16 cellular contexts compared by ENCODE assay signal in the genomic region with DNA sequence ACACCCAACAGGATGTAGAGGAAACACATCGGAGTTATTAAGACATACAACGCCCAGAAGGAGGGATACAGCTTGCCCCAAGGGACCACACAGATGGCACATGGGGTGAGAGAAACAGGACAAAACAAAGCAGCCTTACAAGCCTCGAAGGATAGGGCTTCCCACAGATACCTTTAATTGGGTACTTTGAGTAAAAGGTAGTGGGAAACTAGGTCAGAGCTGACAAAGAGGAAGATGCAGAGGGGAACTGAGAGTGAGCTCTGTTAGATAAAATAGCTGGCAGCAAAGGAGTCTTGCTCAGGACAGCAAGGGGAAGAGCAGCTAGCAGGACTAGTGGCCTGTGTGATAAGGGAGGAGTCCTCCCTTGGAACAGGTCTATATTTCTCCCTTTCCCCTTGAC. TPM values are rescaled to one million over a fixed set of nuclear protein-coding genes. Genes with fewer than 3 reads are reported as not detected.
DNase-seq lines count a peak whose midpoint lies in the region; ATAC-seq and TF ChIP-seq lines count a peak whose summit lies in the region.
"Had no signal": no experiment of that assay in that cellular context is flagged by ENCODE, and none has a peak within 500 bp of the region (broad histone marks: within the 10 kb centered on the region; RNA-seq: fewer than 3 reads in every experiment).

No MANE protein-coding gene starts in this region.

- TF ChIP-seq CTCF in omental fat pad (IDR thresholded peaks at IDR 0.05), result no peak
- no peak for TF ChIP-seq CTCF in lower leg skin (IDR thresholded peaks at IDR 0.05)

- H3K4me3 Mint-ChIP-seq in naive thymus-derived CD4-positive, alpha-beta T cell, result no peak overlapping the region
- H3K4me3 Mint-ChIP-seq: activated CD4-positive, alpha-beta T cell treated with anti-CD3 and anti-CD28 coated beads, Interleukin-2, amount 10 ng/mL, durations not matched to agents 24 days and 14 days had no signal

- H3K27ac ChIP-seq in naive thymus-derived CD4-positive, alpha-beta T cell (ENCODE audit: low read depth, low read length), result no peak overlapping the region
- H3K27ac ChIP-seq: cardiac muscle cell had no signal

- no peak overlapping the region for H3K27ac Mint-ChIP-seq in naive thymus-derived CD4-positive, alpha-beta T cell
- H3K27ac Mint-ChIP-seq: activated CD4-positive, alpha-beta T cell treated with anti-CD3 and anti-CD28 coated beads, Interleukin-2, amount 10 ng/mL, durations not matched to agents 24 days and 14 days had no signal

- CTCF ChIA-PET in naive thymus-derived CD4-positive, alpha-beta T cell (lab: Charles Lee), result no interaction called here

- peaks cover 0 to 3% of the 10 kb centered on the region in 2 donors for H3K27me3 ChIP-seq in naive thymus-derived CD4-positive, alpha-beta T cell (ENCODE audit: control insufficient read depth in 2 of 2, insufficient read depth in 2 of 2, low read length in 2 of 2)

- H3K36me3 Mint-ChIP-seq in naive thymus-derived CD4-positive, alpha-beta T cell, result no peaks in the 10 kb centered on the region

- peaks cover 5 to 60% (median 38%) of the 10 kb centered on the region in 5 donors for H3K27me3 Mint-ChIP-seq in naive thymus-derived CD4-positive, alpha-beta T cell

- H3K9me3 Mint-ChIP-seq in naive thymus-derived CD4-positive, alpha-beta T cell, result peaks cover 0 to 30% (median 9%) of the 10 kb centered on the region in 11 donors

- no peak for TF ChIP-seq POLR2A in lower leg skin (IDR thresholded peaks at IDR 0.05)

- ATAC-seq in GM18519 (IDR thresholded peaks at IDR 0.05; ENCODE audit: low FRiP score, unreplicated experiment) (peak; percentile 85), HG02610 (IDR thresholded peaks at IDR 0.05; ENCODE audit: unreplicated experiment) (peak; percentile 91), omental fat pad (ENCODE audit: low FRiP score) (no peak)
- peak; percentile 36 for ATAC-seq in naive thymus-derived CD4-positive, alpha-beta T cell
- ATAC-seq: esophagus mucosa, K562, mucosa of descending colon had no signal

- POLR2A ChIA-PET in naive thymus-derived CD4-positive, alpha-beta T cell (lab: Charles Lee), result no interaction called here

- intact Hi-C loops in naive thymus-derived CD4-positive, alpha-beta T cell (cut with micrococcal nuclease), result no loop called here
- intact Hi-C loops in lower leg skin (cut with DNase I; ENCODE audit: low total_unique reads), result no loop called here

- H3K36me3 ChIP-seq in naive thymus-derived CD4-positive, alpha-beta T cell (ENCODE audit: control insufficient read depth in 2 of 3, insufficient read depth in 3 of 3, low read length in 3 of 3), result no peaks in the 10 kb centered on the region
- H3K36me3 ChIP-seq: cardiac muscle cell had no signal

- no peaks in the 10 kb centered on the region for H3K9me3 ChIP-seq in naive thymus-derived CD4-positive, alpha-beta T cell (ENCODE audit: control insufficient read depth in 2 of 3, low read length in 3 of 3)
- H3K9me3 ChIP-seq: mucosa of descending colon had no signal

- DNase-seq in NCI-H524 treated with DMSO at 0.1 percent for 48 hours (lab: John Stamatoyannopoulos, UW) (peak; percentile 51), cortex of kidney (lab: John Stamatoyannopoulos, UW) (no peak), omental fat pad (ENCODE audit: low spot score) (no peak), lower leg skin (ENCODE audit: low spot score in 2 of 2) (no peak), NCI-H2081 treated with DMSO at 0.1 percent for 48 hours (lab: John Stamatoyannopoulos, UW) (no peak)
- no peak for DNase-seq in naive thymus-derived CD4-positive, alpha-beta T cell
- DNase-seq: activated CD4-positive, alpha-beta T cell treated with anti-CD3 and anti-CD28 coated beads, Interleukin-2, amount 10 ng/mL, durations not matched to agents 24 days and 14 days; COR-L47; mucosa of descending colon; NCI-H345; Right ventricle myocardium superior had no signal

- no peaks in the 10 kb centered on the region for H3K4me1 Mint-ChIP-seq in naive thymus-derived CD4-positive, alpha-beta T cell
- H3K4me1 Mint-ChIP-seq: activated CD4-positive, alpha-beta T cell treated with anti-CD3 and anti-CD28 coated beads, Interleukin-2, amount 10 ng/mL, durations not matched to agents 24 days and 14 days had no signal

- WGBS in lower leg skin, 2 donors, result 54% methylated on average over 3 of the region's 3 CpGs

- no peak overlapping the region for H3K4me3 ChIP-seq in naive thymus-derived CD4-positive, alpha-beta T cell (ENCODE audit: low read length)
- H3K4me3 ChIP-seq in lower leg skin (ENCODE audit: low read depth, poor library complexity, severe bottlenecking), result no peak overlapping the region
- H3K4me3 ChIP-seq: cardiac muscle cell, K562, mucosa of descending colon had no signal

- H3K4me1 ChIP-seq in naive thymus-derived CD4-positive, alpha-beta T cell (ENCODE audit: control insufficient read depth in 2 of 2, insufficient read depth in 2 of 2, low read length in 2 of 2), result no peaks in the 10 kb centered on the region

RNA-seq across cellular contexts. Expression of gene OTP, which starts 48.2 kb away (rescaled TPM):
- not detected for total RNA-seq in naive thymus-derived CD4-positive, alpha-beta T cell
- not detected for polyA plus RNA-seq in naive thymus-derived CD4-positive, alpha-beta T cell
- total RNA-seq in omental fat pad (not detected), lower leg skin (not detected)
- total RNA-seq: activated CD4-positive, alpha-beta T cell treated with anti-CD3 and anti-CD28 coated beads, Interleukin-2, amount 10 ng/mL, durations not matched to agents 24 days and 14 days; cardiac muscle cell; esophagus mucosa; mucosa of descending colon; Right ventricle myocardium superior had no signal
- polyA plus RNA-seq: cardiac muscle cell had no signal
